In the genomic region with DNA sequence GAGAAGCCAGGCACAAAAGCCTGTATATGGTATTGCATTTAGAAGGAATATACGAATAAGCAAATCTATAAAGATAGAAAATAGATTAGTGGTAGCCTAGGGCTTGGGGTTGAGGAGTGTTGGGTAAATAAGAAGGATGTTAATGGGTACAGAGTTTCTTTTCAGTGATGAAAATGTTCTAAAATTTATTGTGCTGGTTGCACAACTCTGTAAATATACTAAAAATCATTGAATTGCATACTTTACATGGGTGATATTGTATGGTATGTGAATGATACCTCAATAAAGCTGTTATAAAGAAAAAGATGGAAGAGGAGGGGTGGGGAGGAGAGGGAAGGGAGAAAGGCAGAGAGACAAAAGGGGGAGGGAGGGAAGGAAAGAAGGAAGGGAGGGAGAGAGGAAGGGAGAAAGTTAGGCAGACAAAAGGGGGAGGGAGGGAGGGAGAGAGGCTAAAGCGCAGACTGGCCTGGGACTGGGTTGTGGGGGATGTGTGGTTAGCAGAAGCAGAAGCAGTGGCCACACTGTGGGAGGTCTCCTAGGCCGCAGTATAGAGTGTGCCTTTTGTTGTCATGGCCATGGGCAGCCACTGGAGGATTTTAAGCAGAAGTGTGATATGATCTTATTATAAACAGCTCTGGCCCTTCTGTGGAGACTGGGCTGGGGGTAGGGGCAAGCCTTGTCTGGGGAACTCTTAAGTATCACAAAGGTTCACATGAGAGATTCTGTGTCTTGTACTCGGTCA, we compare ENCODE assay signal across 9 cellular contexts.
DNase-seq lines count a peak whose midpoint lies in the region; ATAC-seq and TF ChIP-seq lines count a peak whose summit lies in the region.
"Had no signal": no experiment of that assay in that cellular context is flagged by ENCODE, and none has a peak within 500 bp of the region (broad histone marks: within the 10 kb centered on the region; RNA-seq: fewer than 3 reads in every experiment).

No MANE protein-coding gene starts in this region.

- no peak for TF ChIP-seq POLR2A in GM18505 (IDR thresholded peaks at IDR 0.05; ENCODE audit: borderline replicate concordance, extremely low read depth, insufficient read depth, insufficient read length)
- no peak for TF ChIP-seq POLR2A in esophagus muscularis mucosa (IDR thresholded peaks at IDR 0.05; ENCODE audit: low read depth)

- H3K4me1 ChIP-seq in esophagus muscularis mucosa = peaks cover 0 to 9% (median 4%) of the 10 kb centered on the region in 4 donors

- H3K4me3 ChIP-seq in esophagus muscularis mucosa = no peak overlapping the region

- intact Hi-C loops in esophagus muscularis mucosa (cut with DNase I) = no loop called here

- no peaks in the 10 kb centered on the region for H3K36me3 ChIP-seq in esophagus muscularis mucosa

- WGBS in esophagus muscularis mucosa = 71% methylated on average over 4 of the region's 4 CpGs

- peak; percentile 96 to 97 for DNase-seq in NOMO-1 (lab: John Stamatoyannopoulos, UW; ENCODE audit: unreplicated experiment in 2 of 2)
- DNase-seq in islet precursor cell = peak; percentile 76
- no peak for DNase-seq in esophagus muscularis mucosa (ENCODE audit: extremely low spot score)
- no peak for DNase-seq in AG08396 (ENCODE audit: low spot score)
- no peak for DNase-seq in hepatic stellate cell (ENCODE audit: low spot score)

- no peak for TF ChIP-seq EP300 in esophagus muscularis mucosa (IDR thresholded peaks at IDR 0.05)

- no peak overlapping the region for H3K27ac ChIP-seq in esophagus muscularis mucosa (replicated peaks in 1 of 4)
- H3K27ac ChIP-seq: KMS-11 had no signal

- no peaks in the 10 kb centered on the region for H3K27me3 ChIP-seq in esophagus muscularis mucosa

- peak; percentile 83 for ATAC-seq in GM18505 (IDR thresholded peaks at IDR 0.05; ENCODE audit: unreplicated experiment)
- peak; percentile 74 for ATAC-seq in HG02571 (IDR thresholded peaks at IDR 0.05; ENCODE audit: unreplicated experiment)
- no peak for ATAC-seq in GM19324 (IDR thresholded peaks at IDR 0.05; ENCODE audit: low FRiP score, unreplicated experiment)

- no peaks in the 10 kb centered on the region for H3K9me3 ChIP-seq in esophagus muscularis mucosa

- no peak for TF ChIP-seq CTCF in esophagus muscularis mucosa (IDR thresholded peaks at IDR 0.05)

Comparison
In these comparisons a context has a peak if more than half of its experiments do, and no peak if none do; other contexts are left out.
1. DNase-seq: peak in NOMO-1 (2 of 2) and islet precursor cell (single experiment); none in esophagus muscularis mucosa (single experiment), AG08396 (single experiment) and hepatic stellate cell (single experiment).